Comparison of ENCODE assay signal across 8 cellular contexts in the genomic region with DNA sequence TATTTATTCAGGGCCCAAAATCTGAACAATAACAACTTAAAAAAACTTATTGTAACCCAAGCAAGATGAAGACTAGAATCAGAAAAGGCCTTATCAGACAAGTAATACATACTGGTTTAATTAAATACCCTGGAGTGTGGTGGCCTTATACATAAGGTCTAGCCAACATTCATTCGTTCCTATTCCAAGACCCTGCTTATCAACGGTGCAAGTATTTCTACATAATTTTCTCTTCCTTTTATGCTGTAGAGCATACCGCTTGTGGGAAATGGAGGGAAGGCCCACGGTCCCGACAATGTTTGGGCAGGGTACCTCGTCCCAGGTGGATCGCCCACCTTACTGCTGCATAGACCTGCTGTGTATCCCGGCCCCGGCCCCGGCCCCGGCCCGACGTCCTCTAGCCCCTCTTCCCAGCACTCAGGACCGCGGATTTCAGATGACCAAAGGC. TPM values are rescaled to one million over a fixed set of nuclear protein-coding genes. Genes with fewer than 3 reads are reported as not detected.
DNase-seq lines count a peak whose midpoint lies in the region; ATAC-seq and TF ChIP-seq lines count a peak whose summit lies in the region.

No MANE protein-coding gene starts in this region.

- peak overlapping the region; percentile 85 for H3K4me3 ChIP-seq in ACC112 (ENCODE audit: low read depth, low read length)
- H3K4me3 ChIP-seq in HUES48 (ENCODE audit: low read depth, low read length), result peak overlapping the region; percentile 93
- peak overlapping the region; percentile 87 to 94 (median 92) for H3K4me3 ChIP-seq in breast epithelium
- H3K4me3 ChIP-seq in mucosa of rectum (ENCODE audit: low read length in 2 of 2), result peak overlapping the region; percentile 92

- TF ChIP-seq CTCF in breast epithelium (IDR thresholded peaks at IDR 0.05), result no peak

- H2AFZ ChIP-seq in ACC112 (ENCODE audit: low read length, unreplicated experiment), result no peak overlapping the region

- H3K36me3 ChIP-seq in ACC112 (ENCODE audit: insufficient read depth, low read length) (peaks cover 20% of the 10 kb centered on the region), HUES48 (ENCODE audit: control insufficient read depth, insufficient read depth, low read length) (peaks cover 29% of the 10 kb centered on the region), breast epithelium (no peaks in the 10 kb centered on the region), mucosa of rectum (ENCODE audit: control insufficient read depth in 2 of 2, insufficient read depth in 2 of 2, low read length in 2 of 2) (peaks cover 20 to 28% of the 10 kb centered on the region in 2 donors)

- intact Hi-C loops in breast epithelium (cut with DNase I; ENCODE audit: low total_unique reads) (loop anchor here (10.0 kb wide), 1 partner anchor 109 kb away; no protein-coding TSS in a partner anchor), posterior cingulate gyrus (cut with DNase I) (loop anchor here (5.0 kb wide), 2 partner anchors 101 to 301 kb away; a partner anchor contains a TSS)

- H3K9me3 ChIP-seq in HUES48 (ENCODE audit: control insufficient read depth, insufficient read depth, low read length) (no peaks in the 10 kb centered on the region), breast epithelium (no peaks in the 10 kb centered on the region), mucosa of rectum (ENCODE audit: control insufficient read depth in 2 of 2, low read length in 2 of 2) (no peaks in the 10 kb centered on the region)

- H3K27me3 ChIP-seq in ACC112 (ENCODE audit: insufficient read depth, low read length) (no peaks in the 10 kb centered on the region), HUES48 (ENCODE audit: control insufficient read depth, insufficient read depth, low read length) (no peaks in the 10 kb centered on the region), breast epithelium (no peaks in the 10 kb centered on the region), mucosa of rectum (ENCODE audit: control insufficient read depth in 2 of 2, insufficient read depth in 2 of 2, low read length in 2 of 2) (no peaks in the 10 kb centered on the region)

- TF ChIP-seq POLR2A in breast epithelium (IDR thresholded peaks at IDR 0.05), result no peak

- no peak for ATAC-seq in HG03135 (IDR thresholded peaks at IDR 0.05; ENCODE audit: unreplicated experiment)

- DNase-seq in breast epithelium (ENCODE audit: low spot score in 2 of 2) (no peak), ecto neural progenitor cell (ENCODE audit: low spot score) (no peak), posterior cingulate gyrus (no peak), NCI-H2107 treated with DMSO at 0.1 percent for 48 hours (lab: John Stamatoyannopoulos, UW; ENCODE audit: unreplicated experiment) (no peak)

- H3K4me1 ChIP-seq in ACC112 (ENCODE audit: control insufficient read depth, insufficient read depth, low read length, unreplicated experiment), result peaks cover 19% of the 10 kb centered on the region
- H3K4me1 ChIP-seq in HUES48 (ENCODE audit: control insufficient read depth, insufficient read depth, low read length), result no peaks in the 10 kb centered on the region
- H3K4me1 ChIP-seq in breast epithelium, result peaks cover 0 to 10% of the 10 kb centered on the region in 2 donors
- peaks cover 13% of the 10 kb centered on the region in 2 donors for H3K4me1 ChIP-seq in mucosa of rectum (ENCODE audit: control insufficient read depth in 2 of 2, insufficient read depth in 2 of 2, low read length in 2 of 2)

- peak overlapping the region; percentile 46; the same call in 1 of the 2 replicates for H3K9ac ChIP-seq in HUES48 (ENCODE audit: low read depth, low read length)
- peak overlapping the region; percentile 5 to 95 for H3K9ac ChIP-seq in mucosa of rectum (ENCODE audit: low read depth in 1 of 2, low read length in 2 of 2)

- peaks cover 53% of the 10 kb centered on the region for H3K79me2 ChIP-seq in ACC112 (ENCODE audit: control insufficient read depth, insufficient read depth, low read length, unreplicated experiment)

- peak overlapping the region; percentile 89; the same call in 1 of the 2 replicates for H3K27ac ChIP-seq in ACC112 (ENCODE audit: low read depth, low read length)
- H3K27ac ChIP-seq in HUES48 (ENCODE audit: low read depth, low read length), result peak overlapping the region; percentile 99
- H3K27ac ChIP-seq in breast epithelium, result peak overlapping the region; percentile 100
- peak overlapping the region; percentile 91 to 98 for H3K27ac ChIP-seq in mucosa of rectum (ENCODE audit: low read depth in 2 of 2, low read length in 2 of 2)

RNA-seq across cellular contexts. Expression of a gene that starts 0.7 kb away (rescaled TPM):
- total RNA-seq in breast epithelium, result 10 to 100 TPM; 39.0 to 79.0 (median 52.8) TPM

RNA-seq across cellular contexts. Expression of a gene that starts 33.6 kb away (rescaled TPM):
- total RNA-seq in breast epithelium, result 1 to 10 TPM; 2.4 to 7.8 (median 4.3) TPM

RNA-seq across cellular contexts. Expression of a gene that starts 53.5 kb away (rescaled TPM):
- total RNA-seq in breast epithelium, result 10 to 100 TPM; 12.5 to 33.2 (median 21.3) TPM
